Comparison of ENCODE assay signal across 9 cellular contexts in genomic region chr14:58637040-58637390, GRCh38. TPM values are rescaled to one million over a fixed set of nuclear protein-coding genes. Genes with fewer than 3 reads are reported as not detected.
DNase-seq lines count a peak whose midpoint lies in the region; ATAC-seq, FAIRE-seq and TF ChIP-seq lines count a peak whose summit lies in the region.
"Had no signal": no experiment of that assay in that cellular context is flagged by ENCODE, and none has a peak within 500 bp of the region (broad histone marks: within the 10 kb centered on the region; RNA-seq: fewer than 3 reads in every experiment).

No MANE protein-coding gene starts in this region.

- no peak for TF ChIP-seq RAD21 in K562 (CRISPR knock-in tag; conservative IDR thresholded peaks at IDR 0.05 in 1 of 2, IDR thresholded peaks at IDR 0.05 in 1 of 2)

- H2AFZ ChIP-seq in OCI-LY3 (ENCODE audit: low read depth, low read length) (peak overlapping the region; percentile 75), K562 (ENCODE audit: low read depth, low read length) (no peak overlapping the region)

- H3K4me1 ChIP-seq in OCI-LY3 (ENCODE audit: low read length) (peaks cover 56% of the 10 kb centered on the region), K562 (replicated peaks in 1 of 2; ENCODE audit: control insufficient read depth in 2 of 2, insufficient read depth in 2 of 2, low read length in 2 of 2) (peaks cover 0 to 15% of the 10 kb centered on the region in 2 experiments; a peak in 2 of 5 replicates)

- POLR2A ChIA-PET in K562 (lab: Yijun Ruan, JAX): interaction anchor here (1.2 kb wide), 1 partner anchor 30 kb away, joined by 3 read pairs; no protein-coding TSS in a partner anchor

- TF ChIP-seq EP300 in K562 (IDR thresholded peaks at IDR 0.05; ENCODE audit: low read length): no peak

- H3K36me3 ChIP-seq in OCI-LY3 (replicated peaks; ENCODE audit: low read depth, low read length) (peaks cover 26% of the 10 kb centered on the region), K562 (ENCODE audit: control insufficient read depth, insufficient read depth, low read length) (no peaks in the 10 kb centered on the region)

- H4K20me1 ChIP-seq in OCI-LY3 (ENCODE audit: insufficient read depth, low read length): peaks cover 15% of the 10 kb centered on the region
- H4K20me1 ChIP-seq in K562 (replicated peaks; ENCODE audit: control insufficient read depth, insufficient read depth, low read length): no peaks in the 10 kb centered on the region

- no peak for FAIRE-seq in K562 (lab: Jason Lieb, UNC)
- FAIRE-seq: A204.1 had no signal

- H3K27ac ChIP-seq in OCI-LY3 (ENCODE audit: low read length): peak overlapping the region; percentile 96
- H3K27ac ChIP-seq in K562 (ENCODE audit: extremely low read depth, low read depth, low read length): no peak overlapping the region

- CTCF ChIA-PET in K562 (lab: Yijun Ruan, JAX; ENCODE audit: low intra/inter-chr PET ratio): no interaction called here

- H3K9me1 ChIP-seq in K562 (ENCODE audit: control insufficient read depth, insufficient read depth, low read length): no peaks in the 10 kb centered on the region

- peaks cover 39% of the 10 kb centered on the region for H3K79me2 ChIP-seq in OCI-LY3 (ENCODE audit: low read length)
- no peaks in the 10 kb centered on the region for H3K79me2 ChIP-seq in K562 (ENCODE audit: control insufficient read depth, insufficient read depth, low read length)

- H3K27me3 ChIP-seq in OCI-LY3 (ENCODE audit: low read depth, low read length) (no peaks in the 10 kb centered on the region), K562 (ENCODE audit: control insufficient read depth in 2 of 2, insufficient read depth in 2 of 2, low read length in 2 of 2) (peaks cover 14 to 19% of the 10 kb centered on the region in 2 experiments; a peak in 4 of 5 replicates)

- peak overlapping the region; percentile 91 for H3K4me3 ChIP-seq in OCI-LY3 (ENCODE audit: low read length)
- no peak overlapping the region for H3K4me3 ChIP-seq in K562

- intact Hi-C loops in K562 (cut with micrococcal nuclease): loop anchor here (5.0 kb wide), 1 partner anchor 135 kb away; no protein-coding TSS in a partner anchor

- TF ChIP-seq POLR2A in K562 (conservative IDR thresholded peaks at IDR 0.05): no peak

- WGBS in K562 (ENCODE audit: insufficient coverage, low coverage, missing lambda C conversion rate): 41% methylated on average over 11 of the region's 17 CpGs

- no TSS peak for BruUV-seq in K562 (replicated peaks; lab: Mats Ljungman, UMichigan)

- H3K9me3 ChIP-seq in OCI-LY3 (ENCODE audit: insufficient read depth, low read length) (no peaks in the 10 kb centered on the region), K562 (replicated peaks; ENCODE audit: control insufficient read depth, insufficient read depth, low read depth, low read length) (no peaks in the 10 kb centered on the region)

- H3K9ac ChIP-seq in OCI-LY3 (ENCODE audit: low read length) (peak overlapping the region; percentile 87), K562 (ENCODE audit: insufficient read depth in 1 of 2, low read depth in 2 of 2, low read length in 2 of 2) (no peak overlapping the region)

- peak; percentile 28 for DNase-seq in DMS53 (lab: John Stamatoyannopoulos, UW)
- DNase-seq in DMS53 treated with DMSO at 0.1 percent for 48 hours (lab: John Stamatoyannopoulos, UW; ENCODE audit: unreplicated experiment): no peak
- no peak for DNase-seq in K562 (ENCODE audit: extremely low read depth in 1 of 4, low spot score in 3 of 4)
- DNase-seq in iris pigment epithelial cell (ENCODE audit: low read depth): peak; percentile 95
- peak in 2 of 3 donors; percentile 13 to 30 for DNase-seq in stimulated activated CD4-positive, alpha-beta T cell treated with anti-CD3 and anti-CD28 coated beads, Interleukin-12 subunit alpha, Interleukin-12 subunit beta, amount 100 ng/mL, for 48 hours (ENCODE audit: low read depth in 2 of 3, low spot score in 1 of 3)

- H3K4me2 ChIP-seq in OCI-LY3 (ENCODE audit: low read length) (peak overlapping the region; percentile 92), K562 (ENCODE audit: insufficient read depth, low read length) (no peak overlapping the region)

- ATAC-seq in K562 (no peak), GM21786 (IDR thresholded peaks at IDR 0.05; ENCODE audit: unreplicated experiment) (no peak), GM19328 (IDR thresholded peaks at IDR 0.05; ENCODE audit: unreplicated experiment) (no peak)

- TF ChIP-seq CTCF in OCI-LY3 (IDR thresholded peaks at IDR 0.05; ENCODE audit: low read depth, low read length) (no peak), K562 (IDR thresholded peaks at IDR 0.05 in 2 of 3, conservative IDR thresholded peaks at IDR 0.05 in 1 of 3; ENCODE audit: insufficient read depth in 2 of 3, low read depth in 1 of 3, low read length in 3 of 3) (no peak)

- in situ Hi-C loops in K562 (cut with MboI): no loop called here

TF ChIP-seq in K562, 482 proteins besides CTCF, POLR2A, EP300 and RAD21:
- TF ChIP-seq SRSF3 (IDR thresholded peaks at IDR 0.05; ENCODE audit: insufficient read depth, low read length) (no peak), MEF2A (IDR thresholded peaks at IDR 0.05; ENCODE audit: control insufficient read depth, low read depth, low read length) (no peak), CBX8 (IDR thresholded peaks at IDR 0.05; ENCODE audit: borderline replicate concordance, extremely low read depth, low read depth, low read length, poor library complexity, severe bottlenecking) (peak; percentile 31), JUN (IDR thresholded peaks at IDR 0.05; ENCODE audit: borderline replicate concordance, low read depth, low read length) (no peak), JUN (CRISPR knock-in tag; IDR thresholded peaks at IDR 0.05; ENCODE audit: borderline replicate concordance) (no peak)
TF ChIP-seq in K562: peak in this region for 1.

RNA-seq across cellular contexts. Expression of gene DACT1, which starts 0.7 kb away (rescaled TPM):
- total RNA-seq in K562 (2011; cell fraction: chromatin; rRNA removed; ENCODE audit: low replicate concordance): 0.14 and 0.33 TPM in 2 replicates
- 0.13 and 0.17 TPM in 2 replicates for total RNA-seq in K562 (2011; cell fraction: nucleolus; rRNA removed)
- total RNA-seq in K562 (2011; cell fraction: nucleoplasm; rRNA removed): 0.22 and 0.23 TPM in 2 replicates
- total RNA-seq in K562 (2014; rRNA removed) (0.08 and 0.18 TPM in 2 replicates), K562 (2014; rRNA removed; fragmentation: Illumina TruSeq; extraction: Trizol) (0.11 and 0.19 TPM in 2 replicates), K562 (2015; rRNA removed; fragmentation: Illumina TruSeq; extraction: Trizol) (0.08 and 0.14 TPM in 2 replicates), K562 (2021) (0.13 TPM in 2 replicates)
- polyA plus RNA-seq in K562 (2011; rRNA removed) (0.07 and 0.14 TPM in 2 replicates), K562 (2014; fragmentation: Illumina TruSeq; extraction: Trizol) (0.25 and 0.30 TPM in 2 replicates), K562 (2014; fragmentation: Nextera tagmentation; extraction: Ambion mirVana) (under 1 TPM; 0.07 to 0.13 TPM), K562 (2014; rRNA removed) (0.20 and 0.29 TPM in 2 replicates)
- 0.06 and 0.13 TPM in 2 replicates for polyA plus RNA-seq in K562 (2011; cell fraction: cytosol; rRNA removed)
- polyA plus RNA-seq in K562 (2011; cell fraction: nucleus; rRNA removed): 0.09 and 0.35 TPM in 2 replicates
- polyA plus RNA-seq in K562 (2012): 0.21 and 0.35 TPM in 2 replicates
- 0.09 TPM in 1 of 2 replicates, not detected in the other for polyA minus RNA-seq in K562 (2011; rRNA and poly(A)+ RNA removed)
- not detected in 2 replicates for polyA minus RNA-seq in K562 (2011; cell fraction: cytosol; rRNA and poly(A)+ RNA removed)
- polyA minus RNA-seq in K562 (2011; cell fraction: nucleus; rRNA and poly(A)+ RNA removed): 0.11 TPM in 1 of 2 replicates, not detected in the other

Comparison
In these comparisons a context has a peak if more than half of its experiments do, and no peak if none do; other contexts are left out.
1. DNase-seq: peak in DMS53 (single experiment), iris pigment epithelial cell (single experiment) and stimulated activated CD4-positive, alpha-beta T cell treated with anti-CD3 and anti-CD28 coated beads, Interleukin-12 subunit alpha, Interleukin-12 subunit beta, amount 100 ng/mL, for 48 hours (2 of 3); none in DMS53 treated with DMSO at 0.1 percent for 48 hours (single experiment) and K562 (0 of 4).